19 cellular contexts compared by ENCODE assay signal in the genomic region with DNA sequence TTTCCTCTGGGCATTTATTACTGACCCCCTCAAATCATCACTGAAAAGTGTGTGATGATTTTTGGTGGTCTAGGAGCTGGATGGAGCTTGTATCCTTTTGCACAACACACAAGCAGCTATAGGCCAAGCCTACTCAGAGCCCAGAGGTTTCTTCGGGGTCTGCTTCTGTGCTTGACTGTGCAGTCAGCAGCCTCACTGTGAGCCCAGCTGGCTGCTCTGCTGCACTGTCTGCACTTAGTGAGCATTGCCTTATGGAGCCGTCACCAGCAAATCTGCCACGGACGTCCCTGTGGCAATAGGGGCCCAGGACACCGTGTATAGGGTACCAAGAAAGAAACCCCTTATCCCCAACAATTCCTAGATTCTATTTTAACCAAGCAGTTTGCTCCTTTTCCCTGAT. TPM values are rescaled to one million over a fixed set of nuclear protein-coding genes. Genes with fewer than 3 reads are reported as not detected.
A peak's percentile ranks its signal among the peaks of the same experiment; 100 is the strongest.
DNase-seq lines count a peak whose midpoint lies in the region; ATAC-seq and TF ChIP-seq lines count a peak whose summit lies in the region.
"Had no signal": no experiment of that assay in that cellular context is flagged by ENCODE, and none has a peak within 500 bp of the region (broad histone marks: within the 10 kb centered on the region; RNA-seq: fewer than 3 reads in every experiment).

No MANE protein-coding gene starts in this region.

- H3K27ac ChIP-seq in SJCRH30 = peak overlapping the region; percentile 54
- H3K27ac ChIP-seq in hepatocyte = peak overlapping the region; percentile 46
- H3K27ac ChIP-seq in skeletal muscle tissue (ENCODE audit: low read depth, low read length) = no peak overlapping the region
- no peak overlapping the region for H3K27ac ChIP-seq in osteoblast (ENCODE audit: low read depth, low read length)
- H3K27ac ChIP-seq: KMS-11, RWPE1 had no signal

- H3K4me3 ChIP-seq in SJCRH30 (peak overlapping the region; percentile 38), hepatocyte (no peak overlapping the region), skeletal muscle tissue (ENCODE audit: low read length in 3 of 3) (peak overlapping the region; percentile 44 to 74 (median 69)), osteoblast (ENCODE audit: insufficient read depth, low read length) (no peak overlapping the region)

- H3K27me3 ChIP-seq in SJCRH30 (no peaks in the 10 kb centered on the region), hepatocyte (no peaks in the 10 kb centered on the region), skeletal muscle tissue (ENCODE audit: control insufficient read depth in 3 of 3, insufficient read depth in 3 of 3, low read length in 3 of 3) (no peaks in the 10 kb centered on the region), osteoblast (ENCODE audit: insufficient read depth, low read length) (peaks cover 13% of the 10 kb centered on the region)

- H2AFZ ChIP-seq in hepatocyte = no peak overlapping the region
- H2AFZ ChIP-seq in osteoblast (ENCODE audit: low read length) = no peak overlapping the region

- H3K79me2 ChIP-seq in hepatocyte (no peaks in the 10 kb centered on the region), osteoblast (ENCODE audit: insufficient read depth, low read length) (no peaks in the 10 kb centered on the region)

- H3K4me2 ChIP-seq in hepatocyte (peak overlapping the region; percentile 69), osteoblast (ENCODE audit: insufficient read depth, low read length) (no peak overlapping the region)
- H3K4me2 ChIP-seq: KMS-11 had no signal

- H3K4me1 ChIP-seq in SJCRH30 = peaks cover 9% of the 10 kb centered on the region
- peaks cover 15% of the 10 kb centered on the region for H3K4me1 ChIP-seq in hepatocyte (ENCODE audit: insufficient read depth)
- peaks cover 11 to 15% (median 14%) of the 10 kb centered on the region in 3 donors for H3K4me1 ChIP-seq in skeletal muscle tissue (ENCODE audit: control insufficient read depth in 3 of 3, insufficient read depth in 3 of 3, low read length in 3 of 3)
- H3K4me1 ChIP-seq in osteoblast (ENCODE audit: insufficient read depth, low read length) = peaks cover 8% of the 10 kb centered on the region

- no peaks in the 10 kb centered on the region for H3K9me2 ChIP-seq in hepatocyte (replicated peaks; ENCODE audit: insufficient read depth)

- DNase-seq in NCI-H1694 (lab: John Stamatoyannopoulos, UW) (peak; percentile 36), SJCRH30 (peak; percentile 24 to 45), hepatocyte (ENCODE audit: low spot score) (no peak), osteoblast (ENCODE audit: insufficient read length, low spot score, missing footprints) (no peak), SW 1271 (lab: John Stamatoyannopoulos, UW) (no peak)
- DNase-seq: activated CD4-positive, alpha-beta memory T cell treated with anti-CD3 and anti-CD28 coated beads for 36 hours; activated T-cell treated with anti-CD3 and anti-CD28 coated beads, Interleukin-2, amount 50 U/mL, for 1 hour; Caco-2; HCEC 1CT; NCI-H1092; stimulated activated CD4-positive, alpha-beta T cell treated with anti-CD3 and anti-CD28 coated beads, Interleukin-2, amount 100 ng/mL, for 48 hours; T-cell had no signal

- 64% methylated on average over 5 of the region's 5 CpGs for WGBS in hepatocyte (ENCODE audit: low lambda C conversion rate, missing lambda C conversion rate)

- TF ChIP-seq CTCF in hepatocyte (IDR thresholded peaks at IDR 0.05; ENCODE audit: poor library complexity) (no peak), osteoblast (IDR thresholded peaks at IDR 0.05; ENCODE audit: extremely low read depth, low read depth, low read length) (no peak)

- peak overlapping the region in 1 of 3 donors; percentile 33 for H3K9ac ChIP-seq in skeletal muscle tissue (ENCODE audit: low read depth in 1 of 3, low read length in 3 of 3)
- H3K9ac ChIP-seq: KMS-11 had no signal

- ATAC-seq in HG02981 (IDR thresholded peaks at IDR 0.05; ENCODE audit: unreplicated experiment) (no peak), HG02852 (IDR thresholded peaks at IDR 0.05; ENCODE audit: unreplicated experiment) (no peak)
- ATAC-seq: esophagus mucosa, left lobe of liver, T-cell had no signal

- H3K36me3 ChIP-seq in SJCRH30 = no peaks in the 10 kb centered on the region
- H3K36me3 ChIP-seq in hepatocyte (replicated peaks; ENCODE audit: insufficient read depth, low read depth) = no peaks in the 10 kb centered on the region
- no peaks in the 10 kb centered on the region for H3K36me3 ChIP-seq in skeletal muscle tissue (ENCODE audit: control insufficient read depth in 3 of 3, insufficient read depth in 3 of 3, low read length in 3 of 3)
- no peaks in the 10 kb centered on the region for H3K36me3 ChIP-seq in osteoblast (ENCODE audit: insufficient read depth, low read length)

- H4K20me1 ChIP-seq in hepatocyte (ENCODE audit: insufficient read depth, poor library complexity, severe bottlenecking) (no peaks in the 10 kb centered on the region), osteoblast (ENCODE audit: insufficient read depth, low read length) (no peaks in the 10 kb centered on the region)

- H3K9me3 ChIP-seq in SJCRH30 (replicated peaks) (no peaks in the 10 kb centered on the region), hepatocyte (ENCODE audit: low read depth) (no peaks in the 10 kb centered on the region), skeletal muscle tissue (ENCODE audit: control insufficient read depth in 3 of 3, low read length in 3 of 3) (no peaks in the 10 kb centered on the region), osteoblast (ENCODE audit: low read depth, low read length) (no peaks in the 10 kb centered on the region)
- H3K9me3 ChIP-seq: Caco-2 had no signal

RNA-seq across cellular contexts. Expression of gene GMPR, which starts 38.6 kb away (rescaled TPM):
- 28.7 and 29.3 TPM in 2 replicates for total RNA-seq in SJCRH30 (2014; rRNA removed; shearing (Covaris generic))
- 6.1 and 8.7 TPM in 2 replicates for total RNA-seq in hepatocyte
- 16.5 and 16.6 TPM in 2 replicates for polyA plus RNA-seq in hepatocyte
- total RNA-seq in skeletal muscle tissue = 26.1 TPM
- 6.5 and 7.4 TPM in 2 replicates for total RNA-seq in osteoblast

Comparison
In these comparisons a context has a peak if more than half of its experiments do, and no peak if none do; other contexts are left out.
1. DNase-seq: peak in NCI-H1694 (single experiment) and SJCRH30 (2 of 2); none in hepatocyte (single experiment), osteoblast (single experiment) and SW 1271 (0 of 2).
2. H3K27ac ChIP-seq: peak in SJCRH30 (single experiment) and hepatocyte (single experiment); none in skeletal muscle tissue (single experiment) and osteoblast (single experiment).
3. H3K4me3 ChIP-seq: peak in SJCRH30 (single experiment) and skeletal muscle tissue (3 of 3); none in hepatocyte (single experiment) and osteoblast (single experiment).